Comparison of ENCODE assay signal across 15 cellular contexts in the genomic region with DNA sequence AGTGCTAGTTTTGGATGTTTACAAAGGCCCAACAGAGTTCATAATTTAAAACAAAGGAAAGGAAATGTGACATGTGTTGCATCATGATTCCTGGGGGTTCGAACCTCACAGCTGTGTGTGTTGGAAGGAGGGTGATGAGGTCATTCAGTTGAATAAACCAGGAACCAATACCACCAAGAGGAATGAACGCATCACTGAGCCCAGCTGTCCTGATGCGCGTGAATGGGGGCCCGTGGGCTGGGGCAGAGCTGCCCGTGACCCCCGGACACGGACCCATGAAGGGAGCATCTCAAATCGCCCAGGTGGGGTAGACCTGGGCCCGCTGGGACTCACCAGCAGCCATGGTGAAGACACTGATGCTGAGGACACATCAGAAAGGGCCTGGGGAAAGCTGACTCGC. TPM values are rescaled to one million over a fixed set of nuclear protein-coding genes. Genes with fewer than 3 reads are reported as not detected.
DNase-seq lines count a peak whose midpoint lies in the region; ATAC-seq and TF ChIP-seq lines count a peak whose summit lies in the region.
"Had no signal": no experiment of that assay in that cellular context is flagged by ENCODE, and none has a peak within 500 bp of the region (broad histone marks: within the 10 kb centered on the region; RNA-seq: fewer than 3 reads in every experiment).

No MANE protein-coding gene starts in this region.

- no peak overlapping the region for H3K4me3 Mint-ChIP-seq in activated CD4-positive, alpha-beta T cell treated with anti-CD3 and anti-CD28 coated beads for 36 hours
- H3K4me3 Mint-ChIP-seq: naive thymus-derived CD8-positive, alpha-beta T cell had no signal

- no peak overlapping the region for H3K9ac ChIP-seq in mammary epithelial cell (ENCODE audit: insufficient read depth, low read length)

- intact Hi-C loops in mammary epithelial cell (cut with micrococcal nuclease): loop anchor here (5.0 kb wide), 1 partner anchor 88 kb away; a partner anchor contains a TSS
- intact Hi-C loops in activated CD4-positive, alpha-beta T cell treated with anti-CD3 and anti-CD28 coated beads for 36 hours (cut with DNase I, micrococcal nuclease): no loop called here

- H3K4me1 ChIP-seq in mammary epithelial cell (ENCODE audit: insufficient read depth, low read length): peaks cover 3% of the 10 kb centered on the region
- H3K4me1 ChIP-seq: vagina had no signal

- dilution Hi-C loops in mammary epithelial cell (cut with HindIII; ENCODE audit: low sequenced_read_pairs): no loop called here

- H3K36me3 ChIP-seq in GM06990 (ENCODE audit: control insufficient read depth, insufficient read depth, low read length) (peaks cover 24% of the 10 kb centered on the region), mammary epithelial cell (ENCODE audit: insufficient read depth, low read length) (peaks cover 17% of the 10 kb centered on the region)
- H3K36me3 ChIP-seq: cardiac muscle cell, vagina had no signal

- H3K27me3 ChIP-seq in GM06990 (replicated peaks; ENCODE audit: control insufficient read depth, insufficient read depth, low read length): no peaks in the 10 kb centered on the region
- H3K27me3 ChIP-seq in mammary epithelial cell (ENCODE audit: insufficient read depth, low read length): no peaks in the 10 kb centered on the region
- H3K27me3 ChIP-seq: cardiac muscle cell, vagina had no signal

- BruUV-seq in mammary epithelial cell (replicated peaks; lab: Mats Ljungman, UMichigan): no TSS peak

- H3K4me3 ChIP-seq in GM06990 (replicated peaks; ENCODE audit: low read depth, low read length) (no peak overlapping the region), mammary epithelial cell (replicated peaks in 1 of 3; ENCODE audit: insufficient read depth in 1 of 3, low read depth in 2 of 3, low read length in 3 of 3) (no peak overlapping the region)
- no peak overlapping the region for H3K4me3 ChIP-seq in Jurkat, Clone E6-1 (ENCODE audit: low read length)
- H3K4me3 ChIP-seq: cardiac muscle cell, vagina had no signal

- peak overlapping the region; percentile 49 for H3K27ac ChIP-seq in epithelial cell of prostate
- no peak overlapping the region for H3K27ac ChIP-seq in mammary epithelial cell (ENCODE audit: insufficient read depth, low read depth, low read length)
- H3K27ac ChIP-seq: cardiac muscle cell, vagina had no signal

- no peaks in the 10 kb centered on the region for H3K27me3 Mint-ChIP-seq in activated CD4-positive, alpha-beta T cell treated with anti-CD3 and anti-CD28 coated beads for 36 hours
- H3K27me3 Mint-ChIP-seq: naive thymus-derived CD8-positive, alpha-beta T cell had no signal

- in situ Hi-C loops in mammary epithelial cell (cut with MboI; ENCODE audit: low sequenced_read_pairs in 2 of 2): loop anchor here in 1 of 2 donors (5.0 kb wide), 1 partner anchor 103 kb away; no protein-coding TSS in a partner anchor

- peak; percentile 58 for ATAC-seq in GM21737 (IDR thresholded peaks at IDR 0.05; ENCODE audit: unreplicated experiment)
- ATAC-seq in activated CD4-positive, alpha-beta T cell treated with anti-CD3 and anti-CD28 coated beads for 36 hours: no peak
- ATAC-seq: naive thymus-derived CD8-positive, alpha-beta T cell had no signal

- 94% methylated on average over 11 of the region's 11 CpGs for WGBS in mammary epithelial cell (ENCODE audit: low coverage, missing lambda C conversion rate)

- H3K27ac Mint-ChIP-seq in activated CD4-positive, alpha-beta T cell treated with anti-CD3 and anti-CD28 coated beads for 36 hours: no peak overlapping the region

- TF ChIP-seq CTCF in GM06990 (IDR thresholded peaks at IDR 0.05; ENCODE audit: insufficient read depth, low read length, poor library complexity, severe bottlenecking) (no peak), mammary epithelial cell (conservative IDR thresholded peaks at IDR 0.05 in 1 of 2, IDR thresholded peaks at IDR 0.05 in 1 of 2; ENCODE audit: extremely low read depth in 1 of 2, insufficient read depth in 1 of 2, low read depth in 1 of 2, low read length in 2 of 2) (no peak)

- no peaks in the 10 kb centered on the region for H4K20me1 ChIP-seq in mammary epithelial cell (ENCODE audit: insufficient read depth, low read length)

- DNase-seq in GM06990 (ENCODE audit: extremely low read depth, insufficient read length): peak; percentile 81
- DNase-seq in Jurkat, Clone E6-1 (ENCODE audit: low read depth, low spot score): peak; percentile 19
- no peak for DNase-seq in epithelial cell of prostate (ENCODE audit: low read depth, low spot score)
- no peak for DNase-seq in NCI-H1694 treated with DMSO at 0.1 percent for 48 hours (lab: John Stamatoyannopoulos, UW)
- DNase-seq in mammary epithelial cell: no peak
- DNase-seq in activated CD4-positive, CD25-positive, alpha-beta regulatory T cell (lab: John Stamatoyannopoulos, UW): no peak
- no peak for DNase-seq in activated CD4-positive, alpha-beta T cell treated with anti-CD3 and anti-CD28 coated beads for 36 hours
- DNase-seq: activated CD4-positive, alpha-beta T cell treated with anti-CD3 and anti-CD28 coated beads for 4 hours; NCI-H1436 treated with DMSO at 0.1 percent for 48 hours; NK-92 treated with Interleukin-12 subunit alpha and Interleukin-12 subunit beta, amount 100 ng/mL, for 24 hours; small intestine had no signal

- H3K4me1 Mint-ChIP-seq in activated CD4-positive, alpha-beta T cell treated with anti-CD3 and anti-CD28 coated beads for 36 hours: no peaks in the 10 kb centered on the region

- POLR2A ChIA-PET in activated CD4-positive, alpha-beta T cell treated with anti-CD3 and anti-CD28 coated beads for 36 hours (lab: Charles Lee): no interaction called here

- no peak overlapping the region for H3K4me2 ChIP-seq in mammary epithelial cell (ENCODE audit: insufficient read depth, low read depth, low read length)

- no peak overlapping the region for H2AFZ ChIP-seq in mammary epithelial cell (ENCODE audit: low read depth, low read length)

- no peaks in the 10 kb centered on the region for H3K9me3 ChIP-seq in mammary epithelial cell (replicated peaks; ENCODE audit: insufficient read depth, low read length)
- H3K9me3 ChIP-seq: vagina had no signal

- no peaks in the 10 kb centered on the region for H3K36me3 Mint-ChIP-seq in activated CD4-positive, alpha-beta T cell treated with anti-CD3 and anti-CD28 coated beads for 36 hours (ENCODE audit: low read depth)

- CTCF ChIA-PET in mammary epithelial cell (lab: Charles Lee; ENCODE audit: low non-redundant PET): no interaction called here
- CTCF ChIA-PET in activated CD4-positive, alpha-beta T cell treated with anti-CD3 and anti-CD28 coated beads for 36 hours (lab: Charles Lee): interaction anchor here (1.0 kb wide), 1 partner anchor 12 kb away, joined by 3 read pairs; no protein-coding TSS in a partner anchor

- H3K79me2 ChIP-seq in mammary epithelial cell (ENCODE audit: insufficient read depth, low read length): peaks cover 22% of the 10 kb centered on the region

- no peaks in the 10 kb centered on the region for H3K9me3 Mint-ChIP-seq in activated CD4-positive, alpha-beta T cell treated with anti-CD3 and anti-CD28 coated beads for 36 hours (ENCODE audit: low read depth)

RNA-seq across cellular contexts. Expression of a gene that starts 33.0 kb away (rescaled TPM):
- polyA plus RNA-seq in Jurkat, Clone E6-1 (2012; ENCODE audit: insufficient read depth, insufficient read length): 70.9 TPM
- total RNA-seq in mammary epithelial cell: 100 to 1,000 TPM in 1 of 2 donors, 10 to 100 TPM in 1; 24.5 to 158 TPM
- 43.1 TPM for polyA plus RNA-seq in mammary epithelial cell
- 113 TPM for polyA minus RNA-seq in mammary epithelial cell
- total RNA-seq in activated CD4-positive, alpha-beta T cell treated with anti-CD3 and anti-CD28 coated beads for 36 hours: 10 to 100 TPM; 45.1 to 47.6 TPM

Comparison
In these comparisons a context has a peak if more than half of its experiments do, and no peak if none do; other contexts are left out.
1. DNase-seq: peak in GM06990 (single experiment) and Jurkat, Clone E6-1 (single experiment); none in epithelial cell of prostate (single experiment), NCI-H1694 treated with DMSO at 0.1 percent for 48 hours (single experiment), mammary epithelial cell (single experiment), activated CD4-positive, CD25-positive, alpha-beta regulatory T cell (0 of 4) and activated CD4-positive, alpha-beta T cell treated with anti-CD3 and anti-CD28 coated beads for 36 hours (single experiment).